In genomic region chr7:126979722-126980121, GRCh38 we compare ENCODE assay signal across 28 cellular contexts.
"Had no signal": no experiment of that assay in that cellular context is flagged by ENCODE, and none has a peak within 500 bp of the region (broad histone marks: within the 10 kb centered on the region; RNA-seq: fewer than 3 reads in every experiment).

No MANE protein-coding gene starts in this region.

- H3K4me1 Mint-ChIP-seq: activated naive CD8-positive, alpha-beta T cell treated with anti-CD3 and anti-CD28 coated beads for 36 hours; nephron; stimulated activated effector memory CD8-positive, alpha-beta T cell treated with anti-CD3 and anti-CD28 coated beads, Interleukin-12 subunit alpha, Interleukin-12 subunit beta, amount 100 ng/mL, for 72 hours had no signal

- H3K36me3 ChIP-seq: adrenal gland, colonic mucosa, esophagus squamous epithelium, neutrophil, sigmoid colon, stomach, thyroid gland, upper lobe of right lung had no signal

- H3K4me3 ChIP-seq: adrenal gland, body of pancreas, colonic mucosa, esophagus squamous epithelium, sigmoid colon, stomach, thyroid gland, upper lobe of right lung had no signal

- H3K9me3 ChIP-seq: adrenal gland, body of pancreas, colonic mucosa, esophagus squamous epithelium, neutrophil, sigmoid colon, stomach, thyroid gland, upper lobe of right lung had no signal

- H3K27ac Mint-ChIP-seq: activated naive CD4-positive, alpha-beta T cell treated with anti-CD3 and anti-CD28 coated beads for 36 hours; activated naive CD8-positive, alpha-beta T cell treated with anti-CD3 and anti-CD28 coated beads for 36 hours; nephron; progenitor cell of endocrine pancreas; stimulated activated effector memory CD8-positive, alpha-beta T cell treated with anti-CD3 and anti-CD28 coated beads, Interleukin-12 subunit alpha, Interleukin-12 subunit beta, amount 100 ng/mL, for 72 hours had no signal

- H3K27ac ChIP-seq: adrenal gland, body of pancreas, colonic mucosa, epithelial cell of prostate, esophagus squamous epithelium, neutrophil, sigmoid colon, stomach, thyroid gland, upper lobe of right lung, VCaP had no signal

- H3K9me3 Mint-ChIP-seq: activated naive CD4-positive, alpha-beta T cell treated with anti-CD3 and anti-CD28 coated beads for 36 hours; activated naive CD8-positive, alpha-beta T cell treated with anti-CD3 and anti-CD28 coated beads for 36 hours; nephron; stimulated activated effector memory CD8-positive, alpha-beta T cell treated with anti-CD3 and anti-CD28 coated beads, Interleukin-12 subunit alpha, Interleukin-12 subunit beta, amount 100 ng/mL, for 72 hours had no signal

- H3K36me3 Mint-ChIP-seq: activated naive CD8-positive, alpha-beta T cell treated with anti-CD3 and anti-CD28 coated beads for 36 hours; stimulated activated effector memory CD8-positive, alpha-beta T cell treated with anti-CD3 and anti-CD28 coated beads, Interleukin-12 subunit alpha, Interleukin-12 subunit beta, amount 100 ng/mL, for 72 hours had no signal

- H3K4me3 Mint-ChIP-seq: activated naive CD4-positive, alpha-beta T cell treated with anti-CD3 and anti-CD28 coated beads for 36 hours; activated naive CD8-positive, alpha-beta T cell treated with anti-CD3 and anti-CD28 coated beads for 36 hours; nephron; stimulated activated effector memory CD8-positive, alpha-beta T cell treated with anti-CD3 and anti-CD28 coated beads, Interleukin-12 subunit alpha, Interleukin-12 subunit beta, amount 100 ng/mL, for 72 hours had no signal

- ATAC-seq: body of pancreas; left ventricle myocardium superior; stimulated activated effector memory CD8-positive, alpha-beta T cell treated with anti-CD3 and anti-CD28 coated beads, Interleukin-12 subunit alpha, Interleukin-12 subunit beta, amount 100 ng/mL, for 72 hours; upper lobe of right lung had no signal

- H3K4me1 ChIP-seq: adrenal gland, body of pancreas, colonic mucosa, esophagus squamous epithelium, sigmoid colon, stomach, thyroid gland, upper lobe of right lung had no signal

- H3K27me3 ChIP-seq: adrenal gland, body of pancreas, colonic mucosa, esophagus squamous epithelium, neutrophil, sigmoid colon, stomach, thyroid gland, upper lobe of right lung had no signal

- DNase-seq: activated CD4-positive, alpha-beta T cell treated with anti-CD3 and anti-CD28 coated beads for 4 hours; activated CD4-positive, alpha-beta T cell treated with anti-CD3 and anti-CD28 coated beads, Interleukin-2, amount 50 U/mL, for 48 hours; activated CD8-positive, alpha-beta memory T cell treated with anti-CD3 and anti-CD28 coated beads for 24 hours; activated effector memory CD4-positive, alpha-beta T cell treated with Interleukin-2 at 50 U/mL for 16 hours; activated naive CD4-positive, alpha-beta T cell treated with anti-CD3 and anti-CD28 coated beads for 36 hours; activated naive CD8-positive, alpha-beta T cell treated with anti-CD3 and anti-CD28 coated beads for 36 hours; adrenal gland; aorta; body of pancreas; cerebellar nuclear complex; colonic mucosa; effector CD8-positive, alpha-beta T cell; esophagus squamous epithelium; foreskin melanocyte; left ventricle myocardium superior; retina; sigmoid colon; small intestine; stimulated activated CD4-positive, alpha-beta T cell treated with anti-CD3 and anti-CD28 coated beads, Interleukin-4, amount 100 ng/mL, for 24 hours; stomach; thyroid gland; upper lobe of right lung had no signal
